Comparison of ENCODE assay signal across 30 cellular contexts in genomic region chr19:42168206-42168605, GRCh38.
"Had no signal": no experiment of that assay in that cellular context is flagged by ENCODE, and none has a peak within 500 bp of the region (broad histone marks: within the 10 kb centered on the region; RNA-seq: fewer than 3 reads in every experiment).

No MANE protein-coding gene starts in this region.

- H3K27ac ChIP-seq: left lung, lower lobe of right lung, neural progenitor cell, ovary, right atrium auricular region, right lobe of liver, suprapubic skin, thoracic aorta, tibial artery, upper lobe of right lung had no signal

- H3K4me1 ChIP-seq: left lung, lower lobe of right lung, neural progenitor cell, right atrium auricular region, right lobe of liver, suprapubic skin, tibial artery, upper lobe of right lung had no signal

- H3K36me3 ChIP-seq: left lung, lower lobe of right lung, neural progenitor cell, ovary, right atrium auricular region, right lobe of liver, suprapubic skin, thoracic aorta, tibial artery, upper lobe of right lung had no signal

- DNase-seq: hypothalamus; immature natural killer cell; kidney; left colon; left lung; lower lobe of right lung; mesendoderm; naive B cell; natural killer cell; nephron progenitor cell; ovary; right lobe of liver; stimulated activated CD4-positive, alpha-beta T cell treated with anti-CD3 and anti-CD28 coated beads, Interleukin-1b, Interleukin-23, amount 100 ng/mL, for 48 hours; stimulated activated CD4-positive, alpha-beta T cell treated with anti-CD3 and anti-CD28 coated beads, Interleukin-2, amount 100 ng/mL, for 48 hours; stimulated activated CD4-positive, alpha-beta T cell treated with anti-CD3 and anti-CD28 coated beads, Interleukin-4, amount 100 ng/mL, for 4 hours; stimulated activated CD8-positive, alpha-beta memory T cell treated with anti-CD3 and anti-CD28 coated beads, Interleukin-4, amount 100 ng/mL, for 48 hours; stimulated activated naive CD4-positive, alpha-beta T cell treated with Interleukin-2 at 50 U/mL for 16 hours; tibial artery; trophoblast cell; upper lobe of right lung had no signal

- H3K4me3 Mint-ChIP-seq: immature natural killer cell; mesothelial cell of epicardium; naive B cell; natural killer cell; nephron progenitor cell; neural progenitor cell; stimulated activated memory B cell treated with anti-CD40 and anti-IgM and Interleukin-4, amounts not matched to agents 10 μg/mL and 1 μg/mL and 100 μg/mL, for 72 hours had no signal

- H3K27me3 Mint-ChIP-seq: stimulated activated memory B cell treated with anti-CD40 and anti-IgM and Interleukin-4, amounts not matched to agents 10 μg/mL and 1 μg/mL and 100 μg/mL, for 72 hours had no signal

- H3K27me3 ChIP-seq: ovary, right atrium auricular region, right lobe of liver, upper lobe of right lung had no signal

- H3K9me3 Mint-ChIP-seq: mesothelial cell of epicardium; naive B cell; natural killer cell; nephron progenitor cell; neural progenitor cell; stimulated activated memory B cell treated with anti-CD40 and anti-IgM and Interleukin-4, amounts not matched to agents 10 μg/mL and 1 μg/mL and 100 μg/mL, for 72 hours had no signal

- H3K4me3 ChIP-seq: left lung, lower lobe of right lung, neural progenitor cell, ovary, right atrium auricular region, right lobe of liver, smooth muscle cell, suprapubic skin, thoracic aorta, tibial artery, upper lobe of right lung had no signal

- H3K9ac ChIP-seq: neural progenitor cell had no signal

- FAIRE-seq: islet of Langerhans, kidney, urothelium cell line had no signal

- H3K4me1 Mint-ChIP-seq: immature natural killer cell, mesothelial cell of epicardium had no signal

- ATAC-seq: left colon; left lung; lower lobe of right lung; natural killer cell; right lobe of liver; stimulated activated memory B cell treated with anti-CD40 and anti-IgM and Interleukin-4, amounts not matched to agents 10 μg/mL and 1 μg/mL and 100 μg/mL, for 72 hours; upper lobe of right lung had no signal

- H3K27ac Mint-ChIP-seq: immature natural killer cell; mesothelial cell of epicardium; natural killer cell; nephron progenitor cell; progenitor cell of endocrine pancreas; stimulated activated memory B cell treated with anti-CD40 and anti-IgM and Interleukin-4, amounts not matched to agents 10 μg/mL and 1 μg/mL and 100 μg/mL, for 72 hours had no signal

- H3K4me2 ChIP-seq: neural progenitor cell, smooth muscle cell had no signal

- H2AFZ ChIP-seq: neural progenitor cell had no signal

- H3K9me3 ChIP-seq: left lung, lower lobe of right lung, ovary, right atrium auricular region, right lobe of liver, suprapubic skin, thoracic aorta, tibial artery, upper lobe of right lung had no signal
